7 cellular contexts compared by ENCODE assay signal in the genomic region with DNA sequence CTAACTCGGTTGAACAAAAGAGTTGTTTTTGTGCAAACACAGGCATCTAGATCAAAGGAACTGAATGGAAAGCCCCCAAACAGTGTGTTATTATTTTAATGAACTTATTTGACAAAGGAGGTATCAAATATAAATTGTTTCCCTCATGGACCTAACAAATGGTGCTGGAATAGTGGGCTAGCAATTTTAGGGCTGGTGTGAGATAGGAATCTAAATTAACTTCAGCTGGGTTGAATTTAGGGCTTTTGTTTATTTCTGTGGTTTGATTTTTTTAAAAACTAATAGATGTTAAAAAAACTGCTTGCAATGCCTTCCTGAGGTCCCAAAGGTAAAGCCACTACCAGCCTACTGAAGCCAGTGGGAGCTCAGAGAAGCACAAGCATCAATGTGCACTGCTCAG.
"Had no signal": no experiment of that assay in that cellular context is flagged by ENCODE, and none has a peak within 500 bp of the region (broad histone marks: within the 10 kb centered on the region; RNA-seq: fewer than 3 reads in every experiment).

No MANE protein-coding gene starts in this region.

- H3K36me3 Mint-ChIP-seq: IgD-negative memory B cell had no signal

- DNase-seq: GM23248, GOT3, H7, HFFc6 had no signal

- H3K4me3 Mint-ChIP-seq: HFFc6, IgD-negative memory B cell had no signal

- H3K27ac Mint-ChIP-seq: HFFc6, IgD-negative memory B cell had no signal

- FAIRE-seq: HepG2 had no signal

- ATAC-seq: HCT116, HepG2 had no signal

- H3K9me3 Mint-ChIP-seq: HFFc6, IgD-negative memory B cell had no signal
